Comparison of ENCODE assay signal across 8 cellular contexts in the genomic region with DNA sequence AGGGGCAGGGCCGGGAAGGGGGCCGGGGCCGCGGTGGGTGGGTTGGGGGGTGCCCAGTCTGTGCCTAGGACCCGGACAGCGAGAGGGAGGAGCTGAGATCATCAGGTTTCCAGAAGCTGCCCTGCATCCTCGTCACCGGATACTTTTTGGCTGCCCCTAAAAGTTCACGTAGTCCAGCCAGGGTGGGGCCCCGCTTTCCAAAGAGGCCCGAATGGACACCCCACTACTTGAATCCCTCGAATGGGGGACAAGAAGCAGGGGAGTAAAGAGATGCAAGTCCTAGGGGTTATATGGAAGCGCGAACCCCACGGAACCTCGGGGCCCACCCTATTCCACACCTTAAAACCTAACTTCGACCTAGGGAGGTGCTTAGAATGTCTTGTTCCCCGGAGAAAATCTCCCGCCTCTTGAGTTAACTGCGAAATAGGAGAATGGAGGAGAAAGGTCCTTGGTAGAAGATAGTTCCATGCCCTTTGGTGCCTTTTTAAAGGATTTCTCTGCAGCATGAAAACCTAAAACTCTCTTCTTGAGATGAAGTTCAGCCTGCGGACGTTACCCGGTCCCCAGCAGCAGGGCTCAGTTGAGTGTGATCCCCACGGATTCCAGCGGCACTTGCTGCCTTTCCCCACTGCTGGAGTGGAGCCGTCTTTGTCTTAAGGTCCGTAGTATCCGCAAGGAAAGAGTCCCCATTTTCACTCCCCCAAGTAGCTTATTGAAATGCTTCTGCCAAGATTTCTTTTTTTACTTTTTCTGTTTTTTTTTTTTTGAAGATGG. TPM values are rescaled to one million over a fixed set of nuclear protein-coding genes. Genes with fewer than 3 reads are reported as not detected.
DNase-seq lines count a peak whose midpoint lies in the region; ATAC-seq, FAIRE-seq and TF ChIP-seq lines count a peak whose summit lies in the region.

No MANE protein-coding gene starts in this region.

- H3K4me2 ChIP-seq in HCT116 (ENCODE audit: low read length): peak overlapping the region; percentile 84

- H3K4me1 ChIP-seq in HCT116 (ENCODE audit: control insufficient read depth in 1 of 2, insufficient read depth in 2 of 2, low read length in 2 of 2) (peaks cover 0 to 15% of the 10 kb centered on the region in 2 experiments; a peak in 1 of 4 replicates), small intestine (ENCODE audit: control insufficient read depth in 2 of 2, insufficient read depth in 1 of 2, low read depth in 1 of 2, low read length in 1 of 2) (peaks cover 4 to 5% of the 10 kb centered on the region in 2 donors)

- H3K36me3 ChIP-seq in HCT116 (ENCODE audit: control insufficient read depth in 1 of 2, insufficient read depth in 2 of 2, low read length in 2 of 2) (no peaks in the 10 kb centered on the region), small intestine (ENCODE audit: control insufficient read depth in 2 of 2, insufficient read depth in 2 of 2, low read length in 2 of 2) (no peaks in the 10 kb centered on the region)

- RAD21 ChIA-PET in HCT116 (lab: Charles Lee; ENCODE audit: low non-redundant PET in 1 of 2, low total read pairs in 2 of 2, uncharacterized antibody in 2 of 2, unreplicated experiment in 2 of 2): no interaction called here

- ATAC-seq in HCT116 (no peak), HG03095 (IDR thresholded peaks at IDR 0.05; ENCODE audit: unreplicated experiment) (no peak)
- no peak for ATAC-seq in activated T-helper 17 cell treated with anti-CD3 and anti-CD28 coated beads, Interleukin-2, amount 50 U/mL, for 72 hours (replicated peaks)

- H3K27me3 ChIP-seq in HCT116 (ENCODE audit: insufficient read depth, low read length): peaks cover 8% of the 10 kb centered on the region; the same call in 1 of the 2 replicates
- H3K27me3 ChIP-seq in small intestine (ENCODE audit: control insufficient read depth in 2 of 2, insufficient read depth in 2 of 2, low read length in 2 of 2): no peaks in the 10 kb centered on the region

- H3K79me2 ChIP-seq in HCT116 (ENCODE audit: insufficient read depth, low read length): no peaks in the 10 kb centered on the region

- H3K9me2 ChIP-seq in HCT116 (ENCODE audit: insufficient read depth): no peaks in the 10 kb centered on the region

- peak overlapping the region; percentile 76 for H3K4me3 Mint-ChIP-seq in activated T-helper 17 cell treated with anti-CD3 and anti-CD28 coated beads, Interleukin-2, amount 50 U/mL, for 72 hours

- H3K9ac ChIP-seq in HCT116 (ENCODE audit: low read length): no peak overlapping the region

- H3K9me3 ChIP-seq in HCT116 (ENCODE audit: control insufficient read depth in 1 of 2, insufficient read depth in 1 of 2, low read depth in 1 of 2, low read length in 2 of 2) (no peaks in the 10 kb centered on the region), small intestine (ENCODE audit: control insufficient read depth, low read depth) (no peaks in the 10 kb centered on the region)

- POLR2A ChIA-PET in HCT116 (lab: Charles Lee): no interaction called here

- no peak for TF ChIP-seq CTCF in HCT116 (IDR thresholded peaks at IDR 0.05 in 2 of 3, conservative IDR thresholded peaks at IDR 0.05 in 1 of 3; ENCODE audit: borderline replicate concordance in 1 of 3, insufficient read depth in 1 of 3, low read depth in 2 of 3, low read length in 2 of 3)

- WGBS in small intestine, 3 donors: 22 to 26% (median 25%) methylated on average over 28 of the region's 28 CpGs

- no peak for TF ChIP-seq POLR2A in HCT116 (IDR thresholded peaks at IDR 0.05; ENCODE audit: borderline replicate concordance, extremely low read depth, insufficient read depth, insufficient read length)

- H4K20me1 ChIP-seq in HCT116 (ENCODE audit: insufficient read depth): no peaks in the 10 kb centered on the region

- FAIRE-seq in small intestine (lab: Jason Lieb, UNC): no peak

- H3K27ac Mint-ChIP-seq in activated T-helper 17 cell treated with anti-CD3 and anti-CD28 coated beads, Interleukin-2, amount 50 U/mL, for 72 hours: no peak overlapping the region

- CTCF ChIA-PET in HCT116 (lab: Charles Lee): no interaction called here

- no peak overlapping the region for H2AFZ ChIP-seq in HCT116 (ENCODE audit: low read depth, low read length, poor library complexity, severe bottlenecking)

- H3K4me3 ChIP-seq in HCT116 (replicated peaks in 1 of 2; ENCODE audit: low read depth in 1 of 2, low read length in 2 of 2): peak overlapping the region; percentile 48 to 61
- H3K4me3 ChIP-seq in iPS-11a (ENCODE audit: low read depth, low read length): peak overlapping the region; percentile 68
- H3K4me3 ChIP-seq in small intestine (ENCODE audit: low read depth in 1 of 2, low read length in 2 of 2): peak overlapping the region; percentile 75 to 90

- H3K27me3 Mint-ChIP-seq in activated T-helper 17 cell treated with anti-CD3 and anti-CD28 coated beads, Interleukin-2, amount 50 U/mL, for 72 hours: peaks cover 17% of the 10 kb centered on the region

- DNase-seq in HCT116 (ENCODE audit: low read depth, low spot score): no peak
- DNase-seq in small intestine: no peak
- no peak for DNase-seq in stimulated activated CD4-positive, alpha-beta T cell treated with anti-CD3 and anti-CD28 coated beads, Interleukin-4, amount 100 ng/mL, for 4 hours
- DNase-seq in mucosa of gallbladder (ENCODE audit: low spot score): no peak
- no peak for DNase-seq in stimulated activated naive CD4-positive, alpha-beta T cell treated with Interleukin-2 at 50 U/mL for 16 hours (lab: John Stamatoyannopoulos, UW)

- H3K9me3 Mint-ChIP-seq in activated T-helper 17 cell treated with anti-CD3 and anti-CD28 coated beads, Interleukin-2, amount 50 U/mL, for 72 hours: no peaks in the 10 kb centered on the region

- H3K36me3 Mint-ChIP-seq in activated T-helper 17 cell treated with anti-CD3 and anti-CD28 coated beads, Interleukin-2, amount 50 U/mL, for 72 hours (ENCODE audit: low read depth): no peaks in the 10 kb centered on the region

- H3K27ac ChIP-seq in HCT116 (ENCODE audit: low read depth, low read length): no peak overlapping the region
- H3K27ac ChIP-seq in small intestine (ENCODE audit: low read depth in 1 of 2, low read length in 1 of 2): no peak overlapping the region

- TF ChIP-seq RAD21 in HCT116 (IDR thresholded peaks at IDR 0.05; ENCODE audit: low read depth): no peak

- intact Hi-C loops in HCT116 (cut with micrococcal nuclease): loop anchor here (5.0 kb wide), 1 partner anchor 313 kb away; no protein-coding TSS in a partner anchor

- no peaks in the 10 kb centered on the region for H3K4me1 Mint-ChIP-seq in activated T-helper 17 cell treated with anti-CD3 and anti-CD28 coated beads, Interleukin-2, amount 50 U/mL, for 72 hours

- BruUV-seq in HCT116 (replicated peaks; lab: Mats Ljungman, UMichigan): no TSS peak

TF ChIP-seq in HCT116, 20 proteins besides CTCF, POLR2A, EP300 and RAD21:
- no peak for TF ChIP-seq ATF3 (IDR thresholded peaks at IDR 0.05)
- TF ChIP-seq FOSL1 (IDR thresholded peaks at IDR 0.05; ENCODE audit: low read depth): no peak
- no peak for TF ChIP-seq EZH2 (IDR thresholded peaks at IDR 0.05)
- TF ChIP-seq YY1 (IDR thresholded peaks at IDR 0.05; ENCODE audit: extremely low read depth, insufficient replicate concordance, low read depth, low read length): no peak
- no peak for TF ChIP-seq ZFX (IDR thresholded peaks at IDR 0.05)
- TF ChIP-seq CBX3 (IDR thresholded peaks at IDR 0.05; ENCODE audit: low read depth): no peak
- no peak for TF ChIP-seq ZBTB33 (IDR thresholded peaks at IDR 0.05; ENCODE audit: extremely low read depth, insufficient replicate concordance, low read length)
- no peak for TF ChIP-seq EGR1 (IDR thresholded peaks at IDR 0.05; ENCODE audit: low read depth)
- no peak for TF ChIP-seq SP1 (IDR thresholded peaks at IDR 0.05; ENCODE audit: low read depth)
- no peak for TF ChIP-seq POLR2AphosphoS5 (IDR thresholded peaks at IDR 0.05; ENCODE audit: low read depth, low read length)

RNA-seq across cellular contexts. Expression of gene RNF152, which starts 2.1 kb away (rescaled TPM):
- total RNA-seq in HCT116 (2021; ENCODE audit: unreplicated experiment) (0.47 TPM), mucosa of gallbladder (18.2 TPM)
- polyA plus RNA-seq in HCT116 (2012): 0.21 and 0.26 TPM in 2 replicates
- total RNA-seq in activated T-helper 17 cell treated with anti-CD3 and anti-CD28 coated beads, Interleukin-2, amount 50 U/mL, for 72 hours: under 1 TPM in 1 of 2 donors, not detected in 1; 0.11 TPM
- polyA plus RNA-seq in small intestine: 1 to 10 TPM; 1.4 to 5.4 (median 3.4) TPM

Comparison
In these comparisons a context has a peak if more than half of its experiments do, and no peak if none do; other contexts are left out.
1. RNA of gene RNF152, which starts 2.1 kb away (total RNA-seq): 18.2 TPM in mucosa of gallbladder (single experiment); 0.47 TPM in HCT116 (single experiment) and 0.11 TPM in activated T-helper 17 cell treated with anti-CD3 and anti-CD28 coated beads, Interleukin-2, amount 50 U/mL, for 72 hours; every median in the first group is over 10 times any median in the second.
2. Peak in every context shown above with its lines, with median percentiles within 50 percentile points of each other: H3K4me3 ChIP-seq.